Comparison of ENCODE assay signal across 13 cellular contexts in genomic region chr9:14437336-14438231, GRCh38.
DNase-seq lines count a peak whose midpoint lies in the region; FAIRE-seq and TF ChIP-seq lines count a peak whose summit lies in the region.
"Had no signal": no experiment of that assay in that cellular context is flagged by ENCODE, and none has a peak within 500 bp of the region (broad histone marks: within the 10 kb centered on the region; RNA-seq: fewer than 3 reads in every experiment).

No MANE protein-coding gene starts in this region.

- no peaks in the 10 kb centered on the region for H3K79me2 ChIP-seq in hepatocyte

- H4K20me1 ChIP-seq in BLaER1 (no peaks in the 10 kb centered on the region), hepatocyte (ENCODE audit: insufficient read depth, poor library complexity, severe bottlenecking) (no peaks in the 10 kb centered on the region)

- H3K27ac ChIP-seq in BLaER1 (no peak overlapping the region), hepatocyte (peak overlapping the region; percentile 84), suprapubic skin (no peak overlapping the region), kidney (ENCODE audit: low read depth in 2 of 2, low read length in 2 of 2) (peak overlapping the region in 1 of 2 donors; percentile 47)
- H3K27ac ChIP-seq: colonic mucosa had no signal

- TF ChIP-seq CTCF in hepatocyte (IDR thresholded peaks at IDR 0.05; ENCODE audit: poor library complexity) = no peak
- no peak for TF ChIP-seq CTCF in suprapubic skin (IDR thresholded peaks at IDR 0.05)
- TF ChIP-seq CTCF in kidney (IDR thresholded peaks at IDR 0.05; ENCODE audit: borderline replicate concordance, extremely low read depth, insufficient read depth) = no peak

- H3K27me3 ChIP-seq in BLaER1 = no peaks in the 10 kb centered on the region
- H3K27me3 ChIP-seq in hepatocyte = no peaks in the 10 kb centered on the region
- H3K27me3 ChIP-seq in suprapubic skin = no peaks in the 10 kb centered on the region
- H3K27me3 ChIP-seq: colonic mucosa had no signal

- H2AFZ ChIP-seq in hepatocyte = no peak overlapping the region

- no peaks in the 10 kb centered on the region for H3K36me3 Mint-ChIP-seq in activated CD4-positive, alpha-beta memory T cell treated with anti-CD3 and anti-CD28 coated beads, Interleukin-2, amount 10 ng/mL, durations not matched to agents 7 days and 5 days (ENCODE audit: low read depth)
- H3K36me3 Mint-ChIP-seq: naive B cell had no signal

- H3K4me1 Mint-ChIP-seq in activated CD4-positive, alpha-beta memory T cell treated with anti-CD3 and anti-CD28 coated beads, Interleukin-2, amount 10 ng/mL, durations not matched to agents 7 days and 5 days = no peaks in the 10 kb centered on the region
- H3K4me1 Mint-ChIP-seq: activated B cell treated with CpG ODN at 0.5 μM for 24 hours, naive B cell had no signal

- peaks cover 12% of the 10 kb centered on the region for H3K4me1 ChIP-seq in BLaER1
- no peaks in the 10 kb centered on the region for H3K4me1 ChIP-seq in hepatocyte (ENCODE audit: insufficient read depth)
- peaks cover 10% of the 10 kb centered on the region for H3K4me1 ChIP-seq in suprapubic skin
- H3K4me1 ChIP-seq in kidney (ENCODE audit: control insufficient read depth in 1 of 2, insufficient read depth in 1 of 2, low read depth in 1 of 2, low read length in 2 of 2) = peaks cover 5 to 14% of the 10 kb centered on the region in 2 donors
- H3K4me1 ChIP-seq: colonic mucosa had no signal

- H3K36me3 ChIP-seq in BLaER1 (no peaks in the 10 kb centered on the region), hepatocyte (replicated peaks; ENCODE audit: insufficient read depth, low read depth) (no peaks in the 10 kb centered on the region), suprapubic skin (no peaks in the 10 kb centered on the region), kidney (ENCODE audit: control insufficient read depth in 1 of 2, insufficient read depth in 2 of 2, low read length in 2 of 2) (no peaks in the 10 kb centered on the region)
- H3K36me3 ChIP-seq: colonic mucosa had no signal

- no peaks in the 10 kb centered on the region for H3K9me3 Mint-ChIP-seq in activated CD4-positive, alpha-beta memory T cell treated with anti-CD3 and anti-CD28 coated beads, Interleukin-2, amount 10 ng/mL, durations not matched to agents 7 days and 5 days
- H3K9me3 Mint-ChIP-seq: activated B cell treated with CpG ODN at 0.5 μM for 24 hours; stimulated activated naive CD8-positive, alpha-beta T cell treated with anti-CD3 and anti-CD28 coated beads, Interleukin-15, amount 100 ng/mL, for 72 hours had no signal

- H3K9me3 ChIP-seq in BLaER1 = no peaks in the 10 kb centered on the region
- H3K9me3 ChIP-seq in hepatocyte (ENCODE audit: low read depth) = no peaks in the 10 kb centered on the region
- no peaks in the 10 kb centered on the region for H3K9me3 ChIP-seq in suprapubic skin
- no peaks in the 10 kb centered on the region for H3K9me3 ChIP-seq in kidney (ENCODE audit: control insufficient read depth in 1 of 2, low read length in 2 of 2)
- H3K9me3 ChIP-seq: colonic mucosa had no signal

- DNase-seq in NCI-H146 treated with DMSO at 0.1 percent for 48 hours (lab: John Stamatoyannopoulos, UW; ENCODE audit: unreplicated experiment) = peak; percentile 67
- peak; percentile 62 to 72 for DNase-seq in SHP77 (lab: John Stamatoyannopoulos, UW)
- DNase-seq in hepatocyte (ENCODE audit: low spot score) = peak; percentile 38
- DNase-seq in NCI-H526 treated with DMSO at 0.1 percent for 48 hours (lab: John Stamatoyannopoulos, UW) = no peak
- DNase-seq in suprapubic skin (ENCODE audit: low spot score in 2 of 2) = no peak
- no peak for DNase-seq in kidney
- DNase-seq in activated CD4-positive, alpha-beta memory T cell treated with anti-CD3 and anti-CD28 coated beads, Interleukin-2, amount 10 ng/mL, durations not matched to agents 7 days and 5 days = no peak
- DNase-seq: activated B cell treated with CpG ODN at 0.5 μM for 24 hours; activated effector memory CD4-positive, alpha-beta T cell treated with anti-CD3 and anti-CD28 coated beads, Interleukin-2, amount 50 U/mL, for 16 hours; colonic mucosa; naive B cell; stimulated activated naive CD8-positive, alpha-beta T cell treated with anti-CD3 and anti-CD28 coated beads, Interleukin-15, amount 100 ng/mL, for 72 hours had no signal

- CTCF ChIA-PET in activated CD4-positive, alpha-beta memory T cell treated with anti-CD3 and anti-CD28 coated beads, Interleukin-2, amount 10 ng/mL, durations not matched to agents 7 days and 5 days (lab: Charles Lee) = interaction anchor here (1.9 kb wide), 1 partner anchor 11 kb away, joined by 6 read pairs; no protein-coding TSS in a partner anchor

- TF ChIP-seq POLR2A in suprapubic skin (IDR thresholded peaks at IDR 0.05) = no peak

- H3K4me3 Mint-ChIP-seq in activated CD4-positive, alpha-beta memory T cell treated with anti-CD3 and anti-CD28 coated beads, Interleukin-2, amount 10 ng/mL, durations not matched to agents 7 days and 5 days = no peak overlapping the region
- H3K4me3 Mint-ChIP-seq: activated B cell treated with CpG ODN at 0.5 μM for 24 hours; naive B cell; stimulated activated naive CD8-positive, alpha-beta T cell treated with anti-CD3 and anti-CD28 coated beads, Interleukin-15, amount 100 ng/mL, for 72 hours had no signal

- no peak for TF ChIP-seq EP300 in suprapubic skin (IDR thresholded peaks at IDR 0.05)

- peaks cover under 1% of the 10 kb centered on the region for H3K27me3 Mint-ChIP-seq in activated CD4-positive, alpha-beta memory T cell treated with anti-CD3 and anti-CD28 coated beads, Interleukin-2, amount 10 ng/mL, durations not matched to agents 7 days and 5 days

- H3K4me3 ChIP-seq in BLaER1 (no peak overlapping the region), hepatocyte (no peak overlapping the region), suprapubic skin (no peak overlapping the region), kidney (ENCODE audit: low read length in 2 of 2) (no peak overlapping the region)
- H3K4me3 ChIP-seq: colonic mucosa had no signal

- H3K9ac ChIP-seq in BLaER1 = no peak overlapping the region
- H3K9ac ChIP-seq in kidney (ENCODE audit: low read length in 2 of 2) = no peak overlapping the region

- 54% methylated on average over 16 of the region's 16 CpGs for WGBS in hepatocyte (ENCODE audit: low lambda C conversion rate, missing lambda C conversion rate)
- 42% methylated on average over 16 of the region's 16 CpGs for WGBS in suprapubic skin

- POLR2A ChIA-PET in activated CD4-positive, alpha-beta memory T cell treated with anti-CD3 and anti-CD28 coated beads, Interleukin-2, amount 10 ng/mL, durations not matched to agents 7 days and 5 days (lab: Charles Lee) = no interaction called here

- no peaks in the 10 kb centered on the region for H3K9me2 ChIP-seq in hepatocyte (replicated peaks; ENCODE audit: insufficient read depth)

- H3K27ac Mint-ChIP-seq in activated CD4-positive, alpha-beta memory T cell treated with anti-CD3 and anti-CD28 coated beads, Interleukin-2, amount 10 ng/mL, durations not matched to agents 7 days and 5 days = no peak overlapping the region
- H3K27ac Mint-ChIP-seq: activated B cell treated with CpG ODN at 0.5 μM for 24 hours; naive B cell; stimulated activated naive CD8-positive, alpha-beta T cell treated with anti-CD3 and anti-CD28 coated beads, Interleukin-15, amount 100 ng/mL, for 72 hours had no signal

- H3K4me2 ChIP-seq in BLaER1 (peak overlapping the region; percentile 23; the same call in 1 of the 2 replicates), hepatocyte (peak overlapping the region; percentile 32)

- FAIRE-seq in kidney (lab: Jason Lieb, UNC) = no peak

- intact Hi-C loops in kidney (cut with DNase I) = no loop called here

Comparison
In these comparisons a context has a peak if more than half of its experiments do, and no peak if none do; other contexts are left out.
1. DNase-seq: peak in NCI-H146 treated with DMSO at 0.1 percent for 48 hours (single experiment), SHP77 (2 of 2) and hepatocyte (single experiment); none in NCI-H526 treated with DMSO at 0.1 percent for 48 hours (single experiment), suprapubic skin (0 of 2), kidney (single experiment) and activated CD4-positive, alpha-beta memory T cell treated with anti-CD3 and anti-CD28 coated beads, Interleukin-2, amount 10 ng/mL, durations not matched to agents 7 days and 5 days (single experiment).